In the genomic region with DNA sequence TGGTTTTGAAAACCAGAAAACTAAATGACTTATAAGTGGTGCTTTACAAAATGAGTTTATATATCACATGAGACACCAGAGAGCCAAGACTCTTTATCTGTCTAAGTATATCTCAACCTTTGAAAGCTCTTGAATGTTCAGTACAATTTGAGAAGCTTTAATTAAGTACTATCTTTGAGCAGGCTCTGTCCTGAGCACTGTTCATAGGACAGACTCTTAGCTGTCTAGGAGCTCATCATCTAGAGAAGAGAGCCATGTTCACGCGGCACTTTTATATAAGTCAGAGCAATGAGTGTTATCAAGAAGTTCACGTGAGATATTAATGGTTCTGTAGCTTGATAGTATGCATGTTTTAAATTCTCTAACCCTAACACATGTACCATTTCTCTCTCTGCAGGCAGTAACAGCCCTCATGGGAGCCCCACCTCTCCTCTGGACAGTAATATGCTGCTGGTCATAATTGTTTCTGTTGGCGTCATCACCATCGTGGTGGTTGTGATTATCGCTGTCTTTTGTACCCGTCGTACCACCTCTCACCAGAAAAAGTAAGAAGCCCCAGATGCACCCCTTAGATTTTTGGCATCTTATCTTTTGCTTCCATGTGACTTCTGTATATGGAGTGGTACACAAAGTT, we compare ENCODE assay signal across 21 cellular contexts.
"Had no signal": no experiment of that assay in that cellular context is flagged by ENCODE, and none has a peak within 500 bp of the region (broad histone marks: within the 10 kb centered on the region; RNA-seq: fewer than 3 reads in every experiment).

No MANE protein-coding gene starts in this region.

- H3K4me3 Mint-ChIP-seq: activated naive CD8-positive, alpha-beta T cell; central memory CD8-positive, alpha-beta T cell; effector memory CD8-positive, alpha-beta T cell; natural killer cell treated with Interleukin-12 subunit alpha and Interleukin-12 subunit beta and Interleukin-15 and Interleukin-18, amount 100 ng/mL, for 72 hours; stimulated activated naive CD8-positive, alpha-beta T cell treated with anti-CD3 and anti-CD28 coated beads, Interleukin-15, Interleukin-2, amounts not matched to agents 100 ng/mL and 50 ng/mL, for 24 hours; T-helper 1 cell treated with Interleukin-12 subunit alpha and Interleukin-12 subunit beta and Interleukin-4 antibody, amounts not matched to agents 30 μg/mL and 1 μg/mL, for 36 hours had no signal

- H3K27ac ChIP-seq: colonic mucosa, esophagus squamous epithelium, neutrophil, ovary, prostate gland, tibial nerve, VCaP had no signal

- H3K9me3 Mint-ChIP-seq: central memory CD8-positive, alpha-beta T cell; effector memory CD8-positive, alpha-beta T cell; natural killer cell treated with Interleukin-12 subunit alpha and Interleukin-12 subunit beta and Interleukin-15 and Interleukin-18, amount 100 ng/mL, for 72 hours; stimulated activated naive CD8-positive, alpha-beta T cell treated with anti-CD3 and anti-CD28 coated beads, Interleukin-15, Interleukin-2, amounts not matched to agents 100 ng/mL and 50 ng/mL, for 24 hours; T-helper 1 cell treated with Interleukin-12 subunit alpha and Interleukin-12 subunit beta and Interleukin-4 antibody, amounts not matched to agents 30 μg/mL and 1 μg/mL, for 36 hours had no signal

- H3K9me3 ChIP-seq: colonic mucosa, esophagus squamous epithelium, gastrocnemius medialis, neutrophil, ovary, prostate gland, tibial nerve had no signal

- H3K27ac Mint-ChIP-seq: activated naive CD8-positive, alpha-beta T cell; effector memory CD8-positive, alpha-beta T cell; natural killer cell treated with Interleukin-12 subunit alpha and Interleukin-12 subunit beta and Interleukin-15 and Interleukin-18, amount 100 ng/mL, for 72 hours; stimulated activated naive CD8-positive, alpha-beta T cell treated with anti-CD3 and anti-CD28 coated beads, Interleukin-15, Interleukin-2, amounts not matched to agents 100 ng/mL and 50 ng/mL, for 24 hours; T-helper 1 cell treated with Interleukin-12 subunit alpha and Interleukin-12 subunit beta and Interleukin-4 antibody, amounts not matched to agents 30 μg/mL and 1 μg/mL, for 36 hours had no signal

- H3K27me3 Mint-ChIP-seq: activated naive CD8-positive, alpha-beta T cell; central memory CD8-positive, alpha-beta T cell; effector memory CD8-positive, alpha-beta T cell; stimulated activated naive CD8-positive, alpha-beta T cell treated with anti-CD3 and anti-CD28 coated beads, Interleukin-15, Interleukin-2, amounts not matched to agents 100 ng/mL and 50 ng/mL, for 24 hours had no signal

- H3K4me1 ChIP-seq: colonic mucosa, esophagus squamous epithelium, prostate gland, tibial nerve had no signal

- H3K4me3 ChIP-seq: colonic mucosa, dorsolateral prefrontal cortex, esophagus squamous epithelium, gastrocnemius medialis, ovary, prostate gland, tibial nerve had no signal

- ATAC-seq: effector memory CD8-positive, alpha-beta T cell; natural killer cell treated with Interleukin-12 subunit alpha and Interleukin-12 subunit beta and Interleukin-15 and Interleukin-18, amount 100 ng/mL, for 72 hours had no signal

- H3K4me1 Mint-ChIP-seq: central memory CD8-positive, alpha-beta T cell had no signal

- DNase-seq: activated CD4-positive, alpha-beta T cell treated with anti-CD3 and anti-CD28 coated beads for 1 hour; activated T-cell treated with anti-CD3 and anti-CD28 coated beads, Interleukin-2, amount 50 U/mL, for 1 hour; colonic mucosa; effector memory CD8-positive, alpha-beta T cell; esophagus squamous epithelium; gastrocnemius medialis; head of caudate nucleus; midbrain; ovary; stimulated activated CD4-positive, alpha-beta T cell treated with anti-CD3 and anti-CD28 coated beads, Interleukin-1b, Interleukin-23, amount 100 ng/mL, for 48 hours; T1000 had no signal

- H3K27me3 ChIP-seq: colonic mucosa, dorsolateral prefrontal cortex, esophagus squamous epithelium, gastrocnemius medialis, ovary, tibial nerve had no signal

- H3K36me3 ChIP-seq: neutrophil, ovary, prostate gland had no signal
